In genomic region chr11:70524096-70524922, GRCh38 we compare ENCODE assay signal across 23 cellular contexts.
A peak's percentile ranks its signal among the peaks of the same experiment; 100 is the strongest.
DNase-seq lines count a peak whose midpoint lies in the region; ATAC-seq, FAIRE-seq and TF ChIP-seq lines count a peak whose summit lies in the region.
"Had no signal": no experiment of that assay in that cellular context is flagged by ENCODE, and none has a peak within 500 bp of the region (broad histone marks: within the 10 kb centered on the region; RNA-seq: fewer than 3 reads in every experiment).

No MANE protein-coding gene starts in this region.

- DNase-seq in A172 (ENCODE audit: low spot score) (peak; percentile 22), GM12892 (ENCODE audit: insufficient read length) (no peak), astrocyte of the hippocampus (ENCODE audit: low read depth, low spot score) (peak; percentile 65), mesendoderm (peak; percentile 89), dedifferentiated amniotic fluid mesenchymal stem cell (ENCODE audit: extremely low spot score) (no peak)
- DNase-seq: activated CD4-positive, alpha-beta T cell treated with anti-CD3 and anti-CD28 coated beads, Interleukin-2, amount 10 ng/mL, durations not matched to agents 7 days and 5 days; activated CD8-positive, alpha-beta memory T cell treated with anti-CD3 and anti-CD28 coated beads, Interleukin-2, amount 50 U/mL, for 4 hours; activated naive CD4-positive, alpha-beta T cell; anterior cingulate cortex; dermis blood vessel endothelial cell; gastrocnemius medialis; KG1; MV-4-11; NCI-H2081; NCI-H82; stimulated activated CD4-positive, alpha-beta T cell treated with anti-CD3 and anti-CD28 coated beads, Interleukin-1b, Interleukin-23, amount 100 ng/mL, for 48 hours had no signal

- no peak overlapping the region for H3K23ac ChIP-seq in mesendoderm (ENCODE audit: low read length)

- no peak for TF ChIP-seq POLR2A in GM12892 (IDR thresholded peaks at IDR 0.05; ENCODE audit: low read depth, low read length)

- no peak overlapping the region for H3K4me3 ChIP-seq in mesendoderm (ENCODE audit: low read length)
- H3K4me3 ChIP-seq: gastrocnemius medialis, HAP-1, mucosa of descending colon had no signal

- no peak overlapping the region for H3K27ac ChIP-seq in mesendoderm (ENCODE audit: low read depth, low read length)
- H3K27ac ChIP-seq: gastrocnemius medialis had no signal

- H3K79me2 ChIP-seq in mesendoderm (ENCODE audit: control insufficient read depth, insufficient read depth, low read length): no peaks in the 10 kb centered on the region

- no peaks in the 10 kb centered on the region for H3K36me3 ChIP-seq in mesendoderm (ENCODE audit: control insufficient read depth, insufficient read depth, low read length)
- H3K36me3 ChIP-seq: gastrocnemius medialis, HAP-1 had no signal

- no peak overlapping the region for H2AK5ac ChIP-seq in mesendoderm (ENCODE audit: low read length)

- no peak overlapping the region for H4K8ac ChIP-seq in mesendoderm (ENCODE audit: low read depth, low read length)

- peaks cover 8% of the 10 kb centered on the region for H3K4me1 ChIP-seq in mesendoderm (ENCODE audit: control insufficient read depth, low read depth, low read length)
- H3K4me1 ChIP-seq: gastrocnemius medialis, HAP-1 had no signal

- FAIRE-seq in GM12892 (lab: Jason Lieb, UNC): peak; percentile 21

- H2BK120ac ChIP-seq in mesendoderm (ENCODE audit: low read depth, low read length): no peak overlapping the region

- no peak overlapping the region for H4K5ac ChIP-seq in mesendoderm (ENCODE audit: low read length)

- peak overlapping the region; percentile 6 for H3K56ac ChIP-seq in mesendoderm (ENCODE audit: low read length)

- H3K27me3 ChIP-seq in mesendoderm (ENCODE audit: insufficient read depth, low read length, poor library complexity): no peaks in the 10 kb centered on the region

- no peak overlapping the region for H2BK15ac ChIP-seq in mesendoderm (replicated peaks; ENCODE audit: low read depth)

- ATAC-seq in GM18907 (IDR thresholded peaks at IDR 0.05; ENCODE audit: unreplicated experiment) (no peak), esophagus mucosa (no peak), GM18520 (IDR thresholded peaks at IDR 0.05; ENCODE audit: unreplicated experiment) (no peak)
- ATAC-seq: gastrocnemius medialis, Panc1, sciatic nerve had no signal

- H2BK5ac ChIP-seq in mesendoderm (ENCODE audit: low read length): no peak overlapping the region

- no CpG with 5 or more reads among the region's 21 CpGs for WGBS in mesendoderm (ENCODE audit: extremely low coverage, insufficient coverage, low lambda C conversion rate)

- H3K18ac ChIP-seq in mesendoderm (ENCODE audit: low read length): peak overlapping the region; percentile 25

- no peaks in the 10 kb centered on the region for H3K79me1 ChIP-seq in mesendoderm (ENCODE audit: low read length)

- peak overlapping the region; percentile 38 for H3K4ac ChIP-seq in mesendoderm (ENCODE audit: low read depth, low read length)

- peak overlapping the region; percentile 10 for H3K9ac ChIP-seq in mesendoderm (ENCODE audit: low read length)

- H3K4me2 ChIP-seq in mesendoderm (ENCODE audit: low read length): no peak overlapping the region

Comparison
In these comparisons a context has a peak if more than half of its experiments do, and no peak if none do; other contexts are left out.
1. DNase-seq: peak in A172 (single experiment), astrocyte of the hippocampus (single experiment) and mesendoderm (single experiment); none in GM12892 (single experiment) and dedifferentiated amniotic fluid mesenchymal stem cell (single experiment).